Comparison of ENCODE assay signal across 2 cellular contexts in genomic region chr9:34993502-34994428, GRCh38.
TF ChIP-seq lines count a peak whose summit lies in the region.

No MANE protein-coding gene starts in this region.

TF ChIP-seq in liver, 16 proteins besides CTCF, POLR2A, EP300 and RAD21:
- no peak for TF ChIP-seq YY1 (IDR thresholded peaks at IDR 0.05)
- TF ChIP-seq TAF1 (conservative IDR thresholded peaks at IDR 0.05): no peak
- TF ChIP-seq REST (IDR thresholded peaks at IDR 0.05): no peak
- TF ChIP-seq HNF4A (conservative IDR thresholded peaks at IDR 0.05): no peak
- TF ChIP-seq JUND (IDR thresholded peaks at IDR 0.05): no peak
- TF ChIP-seq SP1 (IDR thresholded peaks at IDR 0.05): no peak
- TF ChIP-seq FOXA1 (IDR thresholded peaks at IDR 0.05): no peak
- no peak for TF ChIP-seq FOXA2 (IDR thresholded peaks at IDR 0.05)
- TF ChIP-seq MAX (IDR thresholded peaks at IDR 0.05): no peak
- TF ChIP-seq HNF4G (IDR thresholded peaks at IDR 0.05): no peak
- no peak for TF ChIP-seq RXRA (IDR thresholded peaks at IDR 0.05)
- no peak for TF ChIP-seq ATF3 (IDR thresholded peaks at IDR 0.05)
- no peak for TF ChIP-seq EGR1 (IDR thresholded peaks at IDR 0.05; ENCODE audit: low read depth in 2 of 2)
- TF ChIP-seq, protein P1, sequence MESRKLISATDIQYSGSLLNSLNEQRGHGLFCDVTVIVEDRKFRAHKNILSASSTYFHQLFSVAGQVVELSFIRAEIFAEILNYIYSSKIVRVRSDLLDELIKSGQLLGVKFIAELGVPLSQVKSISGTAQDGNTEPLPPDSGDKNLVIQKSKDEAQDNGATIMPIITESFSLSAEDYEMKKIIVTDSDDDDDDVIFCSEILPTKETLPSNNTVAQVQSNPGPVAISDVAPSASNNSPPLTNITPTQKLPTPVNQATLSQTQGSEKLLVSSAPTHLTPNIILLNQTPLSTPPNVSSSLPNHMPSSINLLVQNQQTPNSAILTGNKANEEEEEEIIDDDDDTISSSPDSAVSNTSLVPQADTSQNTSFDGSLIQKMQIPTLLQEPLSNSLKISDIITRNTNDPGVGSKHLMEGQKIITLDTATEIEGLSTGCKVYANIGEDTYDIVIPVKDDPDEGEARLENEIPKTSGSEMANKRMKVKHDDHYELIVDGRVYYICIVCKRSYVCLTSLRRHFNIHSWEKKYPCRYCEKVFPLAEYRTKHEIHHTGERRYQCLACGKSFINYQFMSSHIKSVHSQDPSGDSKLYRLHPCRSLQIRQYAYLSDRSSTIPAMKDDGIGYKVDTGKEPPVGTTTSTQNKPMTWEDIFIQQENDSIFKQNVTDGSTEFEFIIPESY (IDR thresholded peaks at IDR 0.05): no peak
- no peak for TF ChIP-seq NR2F2 (IDR thresholded peaks at IDR 0.05)
- no peak for TF ChIP-seq GABPA (IDR thresholded peaks at IDR 0.05 in 1 of 2, conservative IDR thresholded peaks at IDR 0.05 in 1 of 2)

TF ChIP-seq in HepG2, 621 proteins besides CTCF, POLR2A, EP300 and RAD21:
- TF ChIP-seq, protein P2, sequence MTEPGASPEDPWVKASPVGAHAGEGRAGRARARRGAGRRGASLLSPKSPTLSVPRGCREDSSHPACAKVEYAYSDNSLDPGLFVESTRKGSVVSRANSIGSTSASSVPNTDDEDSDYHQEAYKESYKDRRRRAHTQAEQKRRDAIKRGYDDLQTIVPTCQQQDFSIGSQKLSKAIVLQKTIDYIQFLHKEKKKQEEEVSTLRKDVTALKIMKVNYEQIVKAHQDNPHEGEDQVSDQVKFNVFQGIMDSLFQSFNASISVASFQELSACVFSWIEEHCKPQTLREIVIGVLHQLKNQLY (CRISPR knock-in tag; IDR thresholded peaks at IDR 0.05): no peak
- TF ChIP-seq IKZF4 (CRISPR knock-in tag; IDR thresholded peaks at IDR 0.05; ENCODE audit: borderline replicate concordance, low read depth, not compliant biosample characterization) (no peak), THYN1 (CRISPR knock-in tag; IDR thresholded peaks at IDR 0.05; ENCODE audit: borderline replicate concordance, low read depth) (no peak), DDIT3 (CRISPR knock-in tag; IDR thresholded peaks at IDR 0.05) (no peak)
TF ChIP-seq in HepG2: peak in this region for 0.
